ENCODE assay signal across 29 cellular contexts in genomic region chr11:34256150-34256549, GRCh38.
"Had no signal": no experiment of that assay in that cellular context is flagged by ENCODE, and none has a peak within 500 bp of the region (broad histone marks: within the 10 kb centered on the region; RNA-seq: fewer than 3 reads in every experiment).

No MANE protein-coding gene starts in this region.

- DNase-seq: activated CD4-positive, alpha-beta T cell treated with anti-CD3 and anti-CD28 coated beads for 4 hours; activated CD4-positive, alpha-beta T cell treated with anti-CD3 and anti-CD28 coated beads, Interleukin-2, amount 50 U/mL, for 4 hours; activated CD4-positive, CD25-positive, alpha-beta regulatory T cell; activated effector memory CD4-positive, alpha-beta T cell treated with Interleukin-2 at 50 U/mL for 16 hours; activated naive CD4-positive, alpha-beta T cell treated with Interleukin-2 at 50 U/mL for 16 hours; activated T-cell treated with anti-CD3 and anti-CD28 coated beads for 4 hours; aorta; caudate nucleus; endodermal cell; foreskin keratinocyte; kidney glomerular epithelial cell; left lung; ovary; retina; stimulated activated CD4-positive, alpha-beta T cell treated with anti-CD3 and anti-CD28 coated beads, Interleukin-15, amount 100 ng/mL, for 24 hours; stimulated activated CD4-positive, alpha-beta T cell treated with anti-CD3 and anti-CD28 coated beads, Interleukin-2, amount 100 ng/mL, for 24 hours; stimulated activated naive CD4-positive, alpha-beta T cell; T-helper 1 cell; testis; upper lobe of left lung had no signal

- H3K4me3 Mint-ChIP-seq: activated naive CD8-positive, alpha-beta T cell; brain; dendritic cell treated with granulocyte-macrophage colony-stimulating factor and Interleukin-4, amounts not matched to agents 40 ng/mL and 50 ng/mL, for 4 days; endodermal cell; T-helper 2 cell treated with Interferon-gamma antibody and Interleukin-4, amounts not matched to agents 5 μg/mL and 100 μg/mL, for 36 hours had no signal

- H3K27me3 ChIP-seq: esophagus muscularis mucosa, foreskin keratinocyte, neutrophil, ovary, testis, upper lobe of left lung, vagina had no signal

- H3K4me3 ChIP-seq: esophagus muscularis mucosa, left lung, ovary, prostate gland, testis, upper lobe of left lung, vagina had no signal

- H3K4me1 ChIP-seq: prostate gland, testis had no signal

- H3K9me3 Mint-ChIP-seq: dendritic cell treated with granulocyte-macrophage colony-stimulating factor and Interleukin-4, amounts not matched to agents 40 ng/mL and 50 ng/mL, for 4 days; endodermal cell; nephron; T-helper 2 cell treated with Interferon-gamma antibody and Interleukin-4, amounts not matched to agents 5 μg/mL and 100 μg/mL, for 36 hours had no signal

- H3K27ac Mint-ChIP-seq: activated naive CD8-positive, alpha-beta T cell; brain; dendritic cell treated with granulocyte-macrophage colony-stimulating factor and Interleukin-4, amounts not matched to agents 40 ng/mL and 50 ng/mL, for 4 days; endodermal cell; T-helper 2 cell treated with Interferon-gamma antibody and Interleukin-4, amounts not matched to agents 5 μg/mL and 100 μg/mL, for 36 hours had no signal

- ATAC-seq: foreskin keratinocyte, left lung had no signal

- H3K9me3 ChIP-seq: esophagus muscularis mucosa, left lung, neutrophil, ovary, prostate gland, testis, upper lobe of left lung, vagina had no signal

- H3K27ac ChIP-seq: esophagus muscularis mucosa, foreskin keratinocyte, left lung, neutrophil, ovary, prostate gland, testis, upper lobe of left lung, vagina had no signal

- H3K36me3 ChIP-seq: esophagus muscularis mucosa, left lung, neutrophil, ovary, prostate gland, upper lobe of left lung, vagina had no signal

- H3K27me3 Mint-ChIP-seq: activated naive CD8-positive, alpha-beta T cell; dendritic cell treated with granulocyte-macrophage colony-stimulating factor and Interleukin-4, amounts not matched to agents 40 ng/mL and 50 ng/mL, for 4 days had no signal

- H3K36me3 Mint-ChIP-seq: activated naive CD8-positive, alpha-beta T cell; brain had no signal
